ENCODE assay signal across 8 cellular contexts in the genomic region with DNA sequence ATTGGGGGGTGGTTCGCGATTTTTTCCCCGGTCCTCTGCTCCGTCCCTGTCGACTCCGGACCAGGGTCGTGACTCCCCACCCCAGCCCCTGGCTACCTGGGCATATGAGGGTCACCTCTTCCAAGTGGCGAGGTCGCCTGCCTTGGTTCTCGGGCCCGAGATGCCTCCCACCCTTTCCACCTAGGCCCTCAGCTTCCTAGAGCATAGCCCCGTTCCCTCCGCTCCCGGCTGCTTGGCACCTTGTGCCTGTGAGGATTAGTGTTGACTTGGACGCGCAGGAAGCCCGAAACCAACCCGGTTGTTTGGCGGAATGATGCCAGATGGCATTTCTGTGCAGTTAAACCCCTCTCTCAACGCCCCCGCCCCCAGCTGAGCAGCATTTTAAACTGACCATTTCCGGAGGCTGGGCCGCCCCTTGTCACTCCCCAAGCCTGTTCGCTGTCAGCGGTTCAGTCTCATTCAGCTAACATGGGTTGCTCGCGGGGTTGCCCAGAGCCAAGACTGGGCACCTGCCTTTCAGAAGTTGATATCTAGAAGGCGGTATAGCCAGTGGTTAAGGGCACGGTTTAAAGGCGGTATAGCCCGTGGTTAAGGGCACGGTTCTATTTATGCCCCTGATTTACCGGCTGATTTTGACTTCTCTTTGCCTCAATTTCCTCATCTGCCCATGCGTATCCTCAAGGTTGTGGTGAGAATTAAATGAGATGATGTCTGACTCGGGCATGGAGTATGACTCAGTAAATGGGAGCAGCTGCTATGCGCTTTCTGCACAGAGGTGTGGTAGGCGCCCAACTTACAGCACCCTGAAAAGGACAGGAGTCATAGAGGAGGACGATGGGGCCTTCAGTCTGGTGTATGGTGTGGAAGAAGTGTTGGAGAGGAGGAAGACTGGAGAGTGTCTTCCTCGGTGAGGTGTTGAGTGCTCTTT. TPM values are rescaled to one million over a fixed set of nuclear protein-coding genes. Genes with fewer than 3 reads are reported as not detected.
A peak's percentile ranks its signal among the peaks of the same experiment; 100 is the strongest.
DNase-seq lines count a peak whose midpoint lies in the region; ATAC-seq and TF ChIP-seq lines count a peak whose summit lies in the region.

No MANE protein-coding gene starts in this region.

- H3K27ac ChIP-seq in C4-2B: peak overlapping the region; percentile 91
- H3K27ac ChIP-seq in duodenal mucosa (ENCODE audit: low read depth, low read length): peak overlapping the region; percentile 50
- H3K27ac ChIP-seq in lung (ENCODE audit: low read depth in 1 of 2, low read length in 1 of 2): peak overlapping the region; percentile 61 to 65
- H3K27ac ChIP-seq in thoracic aorta: no peak overlapping the region

- peak overlapping the region; percentile 93 to 96 for H3K9ac ChIP-seq in duodenal mucosa (ENCODE audit: low read depth in 1 of 2, low read length in 2 of 2)

- ATAC-seq in GM18909 (IDR thresholded peaks at IDR 0.05; ENCODE audit: poor library complexity, unreplicated experiment) (peak; percentile 27), HG03280 (IDR thresholded peaks at IDR 0.05; ENCODE audit: unreplicated experiment) (peak; percentile 28), lung (ENCODE audit: insufficient read depth, low FRiP score) (no peak), thoracic aorta (ENCODE audit: insufficient number of reproducible peaks, low FRiP score, low read depth) (no peak), HG02571 (IDR thresholded peaks at IDR 0.05; ENCODE audit: unreplicated experiment) (no peak)

- H3K4me1 ChIP-seq in duodenal mucosa (ENCODE audit: control insufficient read depth in 1 of 2, insufficient read depth in 2 of 2, low read length in 2 of 2): peaks cover 14 to 15% of the 10 kb centered on the region in 2 donors
- H3K4me1 ChIP-seq in lung (ENCODE audit: control insufficient read depth in 2 of 2, insufficient read depth in 2 of 2, low read length in 2 of 2): peaks cover 9% of the 10 kb centered on the region in 2 donors
- H3K4me1 ChIP-seq in thoracic aorta (ENCODE audit: control insufficient read depth in 1 of 2, low read depth in 2 of 2): peaks cover 7 to 15% of the 10 kb centered on the region in 2 donors

- 5 to 8% methylated on average over 39 of the region's 39 CpGs for WGBS in lung, 2 donors

- H3K36me3 ChIP-seq in duodenal mucosa (ENCODE audit: control insufficient read depth in 1 of 2, insufficient read depth in 2 of 2, low read length in 2 of 2) (peaks cover 3 to 14% of the 10 kb centered on the region in 2 donors), lung (ENCODE audit: control insufficient read depth in 2 of 2, insufficient read depth in 2 of 2, low read length in 2 of 2) (peaks cover 0 to 10% of the 10 kb centered on the region in 2 donors), thoracic aorta (no peaks in the 10 kb centered on the region)

- H3K9me3 ChIP-seq in duodenal mucosa (ENCODE audit: control insufficient read depth in 1 of 2, low read length in 2 of 2): no peaks in the 10 kb centered on the region
- H3K9me3 ChIP-seq in lung (ENCODE audit: control insufficient read depth in 2 of 2, insufficient read depth in 1 of 2, low read length in 1 of 2): no peaks in the 10 kb centered on the region
- no peaks in the 10 kb centered on the region for H3K9me3 ChIP-seq in thoracic aorta

- in situ Hi-C loops in SK-MEL-5 (cut with HindIII; ENCODE audit: low pct_unique_long_range_greater_than_20kb, low sequenced_read_pairs): no loop called here

- peak; percentile 50 for DNase-seq in SK-MEL-5 (ENCODE audit: low read depth, low spot score)
- DNase-seq in lung (ENCODE audit: low spot score): peak; percentile 35
- no peak for DNase-seq in thoracic aorta (ENCODE audit: low spot score)

- TF ChIP-seq CTCF in C4-2B (conservative IDR thresholded peaks at IDR 0.05) (no peak), lung (IDR thresholded peaks at IDR 0.05; ENCODE audit: control extremely low read depth, extremely low read depth) (no peak), thoracic aorta (IDR thresholded peaks at IDR 0.05) (no peak)

- peak overlapping the region; percentile 94 to 98 for H3K4me3 ChIP-seq in duodenal mucosa (ENCODE audit: low read depth in 1 of 2, low read length in 2 of 2)
- peak overlapping the region; percentile 63 for H3K4me3 ChIP-seq in lung
- peak overlapping the region; percentile 98 for H3K4me3 ChIP-seq in thoracic aorta

- H3K27me3 ChIP-seq in duodenal mucosa (ENCODE audit: control insufficient read depth in 1 of 2, insufficient read depth in 2 of 2, low read length in 2 of 2) (no peaks in the 10 kb centered on the region), lung (ENCODE audit: control insufficient read depth, insufficient read depth) (no peaks in the 10 kb centered on the region), thoracic aorta (replicated peaks; ENCODE audit: insufficient read depth) (no peaks in the 10 kb centered on the region)

RNA-seq across cellular contexts. Expression of a gene that starts 0.6 kb away (rescaled TPM):
- total RNA-seq in SK-MEL-5 (2014; rRNA removed; shearing (Covaris generic)): 54.5 and 61.8 TPM in 2 replicates
- polyA plus RNA-seq in SK-MEL-5 (2015; cell fraction: cytosol; rRNA removed): 66.3 and 84.2 TPM in 2 replicates
- polyA plus RNA-seq in SK-MEL-5 (2015; cell fraction: nucleus; rRNA removed): 61.9 and 70.5 TPM in 2 replicates
- total RNA-seq in lung (10 to 100 TPM; 13.3 to 14.1 TPM), thoracic aorta (10 to 100 TPM in 1 of 2 donors, 1 to 10 TPM in 1; 8.8 to 13.0 TPM)
- 1 to 10 TPM; 3.8 to 6.8 TPM for polyA plus RNA-seq in lung

Comparison
In these comparisons a context has a peak if more than half of its experiments do, and no peak if none do; other contexts are left out.
1. H3K27ac ChIP-seq: peak in C4-2B (single experiment), duodenal mucosa (single experiment) and lung (2 of 2); none in thoracic aorta (0 of 2).
2. ATAC-seq: peak in GM18909 (single experiment) and HG03280 (single experiment); none in lung (single experiment), thoracic aorta (single experiment) and HG02571 (single experiment).
3. Peak in every context shown above with its lines, with median percentiles within 50 percentile points of each other: H3K4me3 ChIP-seq.